1 cellular context compared by ENCODE assay signal in the genomic region with DNA sequence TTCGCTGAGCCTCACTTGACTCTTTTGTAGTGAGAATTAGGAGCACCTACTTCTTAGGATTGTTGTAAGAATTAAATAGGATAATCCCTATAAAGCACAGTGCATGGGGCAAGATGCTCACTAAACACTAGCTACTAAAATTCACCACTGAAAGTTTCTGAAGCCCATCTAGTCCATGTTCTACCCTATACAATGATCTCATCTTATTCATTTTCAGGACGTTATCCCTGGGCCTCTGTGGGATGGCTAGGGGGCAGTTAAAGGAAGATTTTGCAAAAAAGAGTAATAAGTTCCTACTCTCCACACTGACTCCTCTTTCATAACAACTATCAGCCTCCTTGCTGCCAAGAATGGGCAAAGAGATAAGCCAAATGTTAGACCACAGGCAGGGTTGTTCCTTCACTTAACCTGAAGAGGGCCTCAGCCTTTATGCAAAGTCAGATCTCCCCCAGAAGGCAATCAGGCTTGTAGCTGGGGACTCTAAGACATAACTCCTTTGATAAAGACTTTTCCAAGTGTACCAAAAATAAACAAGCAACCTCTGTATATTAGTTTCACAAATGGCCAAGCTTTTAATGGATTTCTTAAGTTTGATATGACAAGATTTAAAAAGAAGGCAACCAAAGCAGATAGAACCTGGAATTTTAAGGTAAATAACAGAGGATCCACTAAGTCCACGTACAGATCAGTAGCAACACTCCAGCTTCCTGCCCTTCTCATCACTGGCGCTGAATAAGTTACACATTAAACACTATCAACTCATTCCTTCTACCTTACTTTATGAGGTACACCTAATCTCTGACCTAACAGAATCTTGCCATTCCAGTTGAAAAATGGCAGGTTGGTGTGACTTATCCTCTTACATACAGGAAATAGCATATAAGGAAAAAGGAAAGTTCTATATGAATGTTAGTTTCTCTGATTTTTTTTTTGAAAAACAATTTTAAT.
TF ChIP-seq lines count a peak whose summit lies in the region.

No MANE protein-coding gene starts in this region.

TF ChIP-seq in K562, 482 proteins besides CTCF, POLR2A, EP300 and RAD21 (continued from another document and continues in another):
- TF ChIP-seq, protein P1, sequence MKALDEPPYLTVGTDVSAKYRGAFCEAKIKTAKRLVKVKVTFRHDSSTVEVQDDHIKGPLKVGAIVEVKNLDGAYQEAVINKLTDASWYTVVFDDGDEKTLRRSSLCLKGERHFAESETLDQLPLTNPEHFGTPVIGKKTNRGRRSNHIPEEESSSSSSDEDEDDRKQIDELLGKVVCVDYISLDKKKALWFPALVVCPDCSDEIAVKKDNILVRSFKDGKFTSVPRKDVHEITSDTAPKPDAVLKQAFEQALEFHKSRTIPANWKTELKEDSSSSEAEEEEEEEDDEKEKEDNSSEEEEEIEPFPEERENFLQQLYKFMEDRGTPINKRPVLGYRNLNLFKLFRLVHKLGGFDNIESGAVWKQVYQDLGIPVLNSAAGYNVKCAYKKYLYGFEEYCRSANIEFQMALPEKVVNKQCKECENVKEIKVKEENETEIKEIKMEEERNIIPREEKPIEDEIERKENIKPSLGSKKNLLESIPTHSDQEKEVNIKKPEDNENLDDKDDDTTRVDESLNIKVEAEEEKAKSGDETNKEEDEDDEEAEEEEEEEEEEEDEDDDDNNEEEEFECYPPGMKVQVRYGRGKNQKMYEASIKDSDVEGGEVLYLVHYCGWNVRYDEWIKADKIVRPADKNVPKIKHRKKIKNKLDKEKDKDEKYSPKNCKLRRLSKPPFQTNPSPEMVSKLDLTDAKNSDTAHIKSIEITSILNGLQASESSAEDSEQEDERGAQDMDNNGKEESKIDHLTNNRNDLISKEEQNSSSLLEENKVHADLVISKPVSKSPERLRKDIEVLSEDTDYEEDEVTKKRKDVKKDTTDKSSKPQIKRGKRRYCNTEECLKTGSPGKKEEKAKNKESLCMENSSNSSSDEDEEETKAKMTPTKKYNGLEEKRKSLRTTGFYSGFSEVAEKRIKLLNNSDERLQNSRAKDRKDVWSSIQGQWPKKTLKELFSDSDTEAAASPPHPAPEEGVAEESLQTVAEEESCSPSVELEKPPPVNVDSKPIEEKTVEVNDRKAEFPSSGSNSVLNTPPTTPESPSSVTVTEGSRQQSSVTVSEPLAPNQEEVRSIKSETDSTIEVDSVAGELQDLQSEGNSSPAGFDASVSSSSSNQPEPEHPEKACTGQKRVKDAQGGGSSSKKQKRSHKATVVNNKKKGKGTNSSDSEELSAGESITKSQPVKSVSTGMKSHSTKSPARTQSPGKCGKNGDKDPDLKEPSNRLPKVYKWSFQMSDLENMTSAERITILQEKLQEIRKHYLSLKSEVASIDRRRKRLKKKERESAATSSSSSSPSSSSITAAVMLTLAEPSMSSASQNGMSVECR (CRISPR knock-in tag; IDR thresholded peaks at IDR 0.05), result no peak
- no peak for TF ChIP-seq PHB2 (IDR thresholded peaks at IDR 0.05; ENCODE audit: low read depth)
- TF ChIP-seq, protein P2, sequence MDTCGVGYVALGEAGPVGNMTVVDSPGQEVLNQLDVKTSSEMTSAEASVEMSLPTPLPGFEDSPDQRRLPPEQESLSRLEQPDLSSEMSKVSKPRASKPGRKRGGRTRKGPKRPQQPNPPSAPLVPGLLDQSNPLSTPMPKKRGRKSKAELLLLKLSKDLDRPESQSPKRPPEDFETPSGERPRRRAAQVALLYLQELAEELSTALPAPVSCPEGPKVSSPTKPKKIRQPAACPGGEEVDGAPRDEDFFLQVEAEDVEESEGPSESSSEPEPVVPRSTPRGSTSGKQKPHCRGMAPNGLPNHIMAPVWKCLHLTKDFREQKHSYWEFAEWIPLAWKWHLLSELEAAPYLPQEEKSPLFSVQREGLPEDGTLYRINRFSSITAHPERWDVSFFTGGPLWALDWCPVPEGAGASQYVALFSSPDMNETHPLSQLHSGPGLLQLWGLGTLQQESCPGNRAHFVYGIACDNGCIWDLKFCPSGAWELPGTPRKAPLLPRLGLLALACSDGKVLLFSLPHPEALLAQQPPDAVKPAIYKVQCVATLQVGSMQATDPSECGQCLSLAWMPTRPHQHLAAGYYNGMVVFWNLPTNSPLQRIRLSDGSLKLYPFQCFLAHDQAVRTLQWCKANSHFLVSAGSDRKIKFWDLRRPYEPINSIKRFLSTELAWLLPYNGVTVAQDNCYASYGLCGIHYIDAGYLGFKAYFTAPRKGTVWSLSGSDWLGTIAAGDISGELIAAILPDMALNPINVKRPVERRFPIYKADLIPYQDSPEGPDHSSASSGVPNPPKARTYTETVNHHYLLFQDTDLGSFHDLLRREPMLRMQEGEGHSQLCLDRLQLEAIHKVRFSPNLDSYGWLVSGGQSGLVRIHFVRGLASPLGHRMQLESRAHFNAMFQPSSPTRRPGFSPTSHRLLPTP (IDR thresholded peaks at IDR 0.05; ENCODE audit: borderline replicate concordance, extremely low read depth, insufficient read length), result no peak
- TF ChIP-seq, protein P3, sequence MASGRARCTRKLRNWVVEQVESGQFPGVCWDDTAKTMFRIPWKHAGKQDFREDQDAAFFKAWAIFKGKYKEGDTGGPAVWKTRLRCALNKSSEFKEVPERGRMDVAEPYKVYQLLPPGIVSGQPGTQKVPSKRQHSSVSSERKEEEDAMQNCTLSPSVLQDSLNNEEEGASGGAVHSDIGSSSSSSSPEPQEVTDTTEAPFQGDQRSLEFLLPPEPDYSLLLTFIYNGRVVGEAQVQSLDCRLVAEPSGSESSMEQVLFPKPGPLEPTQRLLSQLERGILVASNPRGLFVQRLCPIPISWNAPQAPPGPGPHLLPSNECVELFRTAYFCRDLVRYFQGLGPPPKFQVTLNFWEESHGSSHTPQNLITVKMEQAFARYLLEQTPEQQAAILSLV (tag; IDR thresholded peaks at IDR 0.05), result no peak
- TF ChIP-seq, protein P4, sequence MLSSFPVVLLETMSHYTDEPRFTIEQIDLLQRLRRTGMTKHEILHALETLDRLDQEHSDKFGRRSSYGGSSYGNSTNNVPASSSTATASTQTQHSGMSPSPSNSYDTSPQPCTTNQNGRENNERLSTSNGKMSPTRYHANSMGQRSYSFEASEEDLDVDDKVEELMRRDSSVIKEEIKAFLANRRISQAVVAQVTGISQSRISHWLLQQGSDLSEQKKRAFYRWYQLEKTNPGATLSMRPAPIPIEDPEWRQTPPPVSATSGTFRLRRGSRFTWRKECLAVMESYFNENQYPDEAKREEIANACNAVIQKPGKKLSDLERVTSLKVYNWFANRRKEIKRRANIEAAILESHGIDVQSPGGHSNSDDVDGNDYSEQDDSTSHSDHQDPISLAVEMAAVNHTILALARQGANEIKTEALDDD (IDR thresholded peaks at IDR 0.05), result no peak
- TF ChIP-seq TOE1 (IDR thresholded peaks at IDR 0.05; ENCODE audit: borderline replicate concordance), result peak; percentile 28; the same call in 1 of the 2 replicates
- no peak for TF ChIP-seq TOE1 (CRISPR knock-in tag; IDR thresholded peaks at IDR 0.05; ENCODE audit: borderline replicate concordance, low read depth)
- no peak for TF ChIP-seq TGIF2 (CRISPR knock-in tag; IDR thresholded peaks at IDR 0.05)
- TF ChIP-seq, protein P5, sequence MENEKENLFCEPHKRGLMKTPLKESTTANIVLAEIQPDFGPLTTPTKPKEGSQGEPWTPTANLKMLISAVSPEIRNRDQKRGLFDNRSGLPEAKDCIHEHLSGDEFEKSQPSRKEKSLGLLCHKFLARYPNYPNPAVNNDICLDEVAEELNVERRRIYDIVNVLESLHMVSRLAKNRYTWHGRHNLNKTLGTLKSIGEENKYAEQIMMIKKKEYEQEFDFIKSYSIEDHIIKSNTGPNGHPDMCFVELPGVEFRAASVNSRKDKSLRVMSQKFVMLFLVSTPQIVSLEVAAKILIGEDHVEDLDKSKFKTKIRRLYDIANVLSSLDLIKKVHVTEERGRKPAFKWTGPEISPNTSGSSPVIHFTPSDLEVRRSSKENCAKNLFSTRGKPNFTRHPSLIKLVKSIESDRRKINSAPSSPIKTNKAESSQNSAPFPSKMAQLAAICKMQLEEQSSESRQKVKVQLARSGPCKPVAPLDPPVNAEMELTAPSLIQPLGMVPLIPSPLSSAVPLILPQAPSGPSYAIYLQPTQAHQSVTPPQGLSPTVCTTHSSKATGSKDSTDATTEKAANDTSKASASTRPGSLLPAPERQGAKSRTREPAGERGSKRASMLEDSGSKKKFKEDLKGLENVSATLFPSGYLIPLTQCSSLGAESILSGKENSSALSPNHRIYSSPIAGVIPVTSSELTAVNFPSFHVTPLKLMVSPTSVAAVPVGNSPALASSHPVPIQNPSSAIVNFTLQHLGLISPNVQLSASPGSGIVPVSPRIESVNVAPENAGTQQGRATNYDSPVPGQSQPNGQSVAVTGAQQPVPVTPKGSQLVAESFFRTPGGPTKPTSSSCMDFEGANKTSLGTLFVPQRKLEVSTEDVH (IDR thresholded peaks at IDR 0.05; ENCODE audit: low read depth, partially characterized antibody), result no peak
- no peak for TF ChIP-seq SETDB1 (IDR thresholded peaks at IDR 0.05; ENCODE audit: low read length)
- 0 out of 2 replicates have a peak, but pooled peaks have one; percentile 9 for TF ChIP-seq PML (IDR thresholded peaks at IDR 0.05; ENCODE audit: low read length)
- no peak for TF ChIP-seq PCBP2 (IDR thresholded peaks at IDR 0.05; ENCODE audit: low read depth, low read length, poor library complexity, severe bottlenecking)
- no peak for TF ChIP-seq POU5F1 (IDR thresholded peaks at IDR 0.05; ENCODE audit: borderline replicate concordance, low read depth, low read length, partially characterized antibody)
- 0 out of 2 replicates have a peak, but pooled peaks have one; percentile 26 for TF ChIP-seq NCOR1 (IDR thresholded peaks at IDR 0.05)
- TF ChIP-seq, protein P6, sequence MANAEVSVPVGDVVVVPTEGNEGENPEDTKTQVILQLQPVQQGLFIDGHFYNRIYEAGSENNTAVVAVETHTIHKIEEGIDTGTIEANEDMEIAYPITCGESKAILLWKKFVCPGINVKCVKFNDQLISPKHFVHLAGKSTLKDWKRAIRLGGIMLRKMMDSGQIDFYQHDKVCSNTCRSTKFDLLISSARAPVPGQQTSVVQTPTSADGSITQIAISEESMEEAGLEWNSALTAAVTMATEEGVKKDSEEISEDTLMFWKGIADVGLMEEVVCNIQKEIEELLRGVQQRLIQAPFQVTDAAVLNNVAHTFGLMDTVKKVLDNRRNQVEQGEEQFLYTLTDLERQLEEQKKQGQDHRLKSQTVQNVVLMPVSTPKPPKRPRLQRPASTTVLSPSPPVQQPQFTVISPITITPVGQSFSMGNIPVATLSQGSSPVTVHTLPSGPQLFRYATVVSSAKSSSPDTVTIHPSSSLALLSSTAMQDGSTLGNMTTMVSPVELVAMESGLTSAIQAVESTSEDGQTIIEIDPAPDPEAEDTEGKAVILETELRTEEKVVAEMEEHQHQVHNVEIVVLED (CRISPR knock-in tag; IDR thresholded peaks at IDR 0.05), result no peak
- TF ChIP-seq, protein P7, sequence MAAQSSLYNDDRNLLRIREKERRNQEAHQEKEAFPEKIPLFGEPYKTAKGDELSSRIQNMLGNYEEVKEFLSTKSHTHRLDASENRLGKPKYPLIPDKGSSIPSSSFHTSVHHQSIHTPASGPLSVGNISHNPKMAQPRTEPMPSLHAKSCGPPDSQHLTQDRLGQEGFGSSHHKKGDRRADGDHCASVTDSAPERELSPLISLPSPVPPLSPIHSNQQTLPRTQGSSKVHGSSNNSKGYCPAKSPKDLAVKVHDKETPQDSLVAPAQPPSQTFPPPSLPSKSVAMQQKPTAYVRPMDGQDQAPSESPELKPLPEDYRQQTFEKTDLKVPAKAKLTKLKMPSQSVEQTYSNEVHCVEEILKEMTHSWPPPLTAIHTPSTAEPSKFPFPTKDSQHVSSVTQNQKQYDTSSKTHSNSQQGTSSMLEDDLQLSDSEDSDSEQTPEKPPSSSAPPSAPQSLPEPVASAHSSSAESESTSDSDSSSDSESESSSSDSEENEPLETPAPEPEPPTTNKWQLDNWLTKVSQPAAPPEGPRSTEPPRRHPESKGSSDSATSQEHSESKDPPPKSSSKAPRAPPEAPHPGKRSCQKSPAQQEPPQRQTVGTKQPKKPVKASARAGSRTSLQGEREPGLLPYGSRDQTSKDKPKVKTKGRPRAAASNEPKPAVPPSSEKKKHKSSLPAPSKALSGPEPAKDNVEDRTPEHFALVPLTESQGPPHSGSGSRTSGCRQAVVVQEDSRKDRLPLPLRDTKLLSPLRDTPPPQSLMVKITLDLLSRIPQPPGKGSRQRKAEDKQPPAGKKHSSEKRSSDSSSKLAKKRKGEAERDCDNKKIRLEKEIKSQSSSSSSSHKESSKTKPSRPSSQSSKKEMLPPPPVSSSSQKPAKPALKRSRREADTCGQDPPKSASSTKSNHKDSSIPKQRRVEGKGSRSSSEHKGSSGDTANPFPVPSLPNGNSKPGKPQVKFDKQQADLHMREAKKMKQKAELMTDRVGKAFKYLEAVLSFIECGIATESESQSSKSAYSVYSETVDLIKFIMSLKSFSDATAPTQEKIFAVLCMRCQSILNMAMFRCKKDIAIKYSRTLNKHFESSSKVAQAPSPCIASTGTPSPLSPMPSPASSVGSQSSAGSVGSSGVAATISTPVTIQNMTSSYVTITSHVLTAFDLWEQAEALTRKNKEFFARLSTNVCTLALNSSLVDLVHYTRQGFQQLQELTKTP (IDR thresholded peaks at IDR 0.05; ENCODE audit: low read depth in 1 of 2, partially characterized antibody in 2 of 2), result no peak
- 0 out of 2 replicates have a peak, but pooled peaks have one; percentile 15 for TF ChIP-seq KLF16 (IDR thresholded peaks at IDR 0.05)
- no peak for TF ChIP-seq KAT7 (CRISPR knock-in tag; IDR thresholded peaks at IDR 0.05; ENCODE audit: borderline replicate concordance)
- 0 out of 4 replicates have a peak, but pooled peaks of 1 of the 2 experiments have one; percentile 37 for TF ChIP-seq ARNT (IDR thresholded peaks at IDR 0.05)
- TF ChIP-seq SRF (CRISPR knock-in tag; IDR thresholded peaks at IDR 0.05), result peak in 1 of 2 experiments; percentile 60; a peak in 1 of 4 replicates
- TF ChIP-seq CCAR2 (IDR thresholded peaks at IDR 0.05; ENCODE audit: low read depth, low read length), result no peak
- TF ChIP-seq C11orf30 (IDR thresholded peaks at IDR 0.05; ENCODE audit: low read depth), result peak; percentile 25; the same call in 1 of the 2 replicates
- no peak for TF ChIP-seq SNRNP70 (optimal IDR thresholded peaks at IDR 0.05; ENCODE audit: low read depth, low read length)
- TF ChIP-seq ZZZ3 (IDR thresholded peaks at IDR 0.05), result no peak
- no peak for TF ChIP-seq ZNF12 (CRISPR knock-in tag; IDR thresholded peaks at IDR 0.05)
- TF ChIP-seq, protein P8, sequence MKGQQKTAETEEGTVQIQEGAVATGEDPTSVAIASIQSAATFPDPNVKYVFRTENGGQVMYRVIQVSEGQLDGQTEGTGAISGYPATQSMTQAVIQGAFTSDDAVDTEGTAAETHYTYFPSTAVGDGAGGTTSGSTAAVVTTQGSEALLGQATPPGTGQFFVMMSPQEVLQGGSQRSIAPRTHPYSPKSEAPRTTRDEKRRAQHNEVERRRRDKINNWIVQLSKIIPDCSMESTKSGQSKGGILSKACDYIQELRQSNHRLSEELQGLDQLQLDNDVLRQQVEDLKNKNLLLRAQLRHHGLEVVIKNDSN (CRISPR knock-in tag; IDR thresholded peaks at IDR 0.05), result no peak
- no peak for TF ChIP-seq RFX7 (CRISPR knock-in tag; IDR thresholded peaks at IDR 0.05)
- TF ChIP-seq SIN3A (IDR thresholded peaks at IDR 0.05; ENCODE audit: borderline replicate concordance in 2 of 2, control insufficient read depth in 1 of 2, low read depth in 2 of 2, low read length in 2 of 2), result no peak
- no peak for TF ChIP-seq ASH1L (IDR thresholded peaks at IDR 0.05; ENCODE audit: borderline replicate concordance, low read depth, partially characterized antibody)
- no peak for TF ChIP-seq CHD4 (IDR thresholded peaks at IDR 0.05; ENCODE audit: insufficient read depth, insufficient replicate concordance, low read depth, low read length, poor library complexity, severe bottlenecking)
- no peak for TF ChIP-seq ZNF436 (CRISPR knock-in tag; IDR thresholded peaks at IDR 0.05)
- TF ChIP-seq CC2D1A (IDR thresholded peaks at IDR 0.05), result 0 out of 2 replicates have a peak, but pooled peaks have one; percentile 30
- no peak for TF ChIP-seq STAT5B (CRISPR knock-in tag; IDR thresholded peaks at IDR 0.05)
